Comparison of ENCODE assay signal across 1 cellular context in the genomic region with DNA sequence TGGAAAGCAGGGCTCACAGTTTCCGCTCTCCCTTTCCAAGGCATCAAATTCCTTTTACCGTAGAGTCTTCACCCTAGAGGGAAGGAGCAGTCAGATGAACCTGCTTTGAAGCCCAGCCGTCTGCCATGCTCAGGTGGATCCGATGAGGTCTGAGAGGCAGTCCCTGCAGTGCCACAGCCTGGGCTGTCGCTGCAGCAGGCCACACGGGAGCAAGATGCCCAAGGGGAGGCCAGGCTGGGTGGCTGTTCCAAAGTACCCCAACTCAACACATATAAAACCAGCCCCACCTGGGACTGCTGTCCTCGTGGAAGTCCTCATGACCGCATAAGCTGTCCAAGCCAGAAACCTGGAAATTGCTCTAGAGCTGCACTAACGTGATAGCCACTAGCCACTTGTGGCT.
TF ChIP-seq lines count a peak whose summit lies in the region.

No MANE protein-coding gene starts in this region.

TF ChIP-seq in SK-N-SH, 30 proteins besides CTCF, POLR2A, EP300 and RAD21 (continued from another document):
- TF ChIP-seq, protein P1, sequence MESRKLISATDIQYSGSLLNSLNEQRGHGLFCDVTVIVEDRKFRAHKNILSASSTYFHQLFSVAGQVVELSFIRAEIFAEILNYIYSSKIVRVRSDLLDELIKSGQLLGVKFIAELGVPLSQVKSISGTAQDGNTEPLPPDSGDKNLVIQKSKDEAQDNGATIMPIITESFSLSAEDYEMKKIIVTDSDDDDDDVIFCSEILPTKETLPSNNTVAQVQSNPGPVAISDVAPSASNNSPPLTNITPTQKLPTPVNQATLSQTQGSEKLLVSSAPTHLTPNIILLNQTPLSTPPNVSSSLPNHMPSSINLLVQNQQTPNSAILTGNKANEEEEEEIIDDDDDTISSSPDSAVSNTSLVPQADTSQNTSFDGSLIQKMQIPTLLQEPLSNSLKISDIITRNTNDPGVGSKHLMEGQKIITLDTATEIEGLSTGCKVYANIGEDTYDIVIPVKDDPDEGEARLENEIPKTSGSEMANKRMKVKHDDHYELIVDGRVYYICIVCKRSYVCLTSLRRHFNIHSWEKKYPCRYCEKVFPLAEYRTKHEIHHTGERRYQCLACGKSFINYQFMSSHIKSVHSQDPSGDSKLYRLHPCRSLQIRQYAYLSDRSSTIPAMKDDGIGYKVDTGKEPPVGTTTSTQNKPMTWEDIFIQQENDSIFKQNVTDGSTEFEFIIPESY (IDR thresholded peaks at IDR 0.05; ENCODE audit: borderline replicate concordance, low read depth), result no peak
- no peak for TF ChIP-seq ELF1 (IDR thresholded peaks at IDR 0.05)
- TF ChIP-seq NRF1 (IDR thresholded peaks at IDR 0.05; ENCODE audit: low read depth, low read length), result no peak
- no peak for TF ChIP-seq EZH2phosphoT487 (IDR thresholded peaks at IDR 0.05; ENCODE audit: borderline replicate concordance, low read depth)
- TF ChIP-seq, protein P2, sequence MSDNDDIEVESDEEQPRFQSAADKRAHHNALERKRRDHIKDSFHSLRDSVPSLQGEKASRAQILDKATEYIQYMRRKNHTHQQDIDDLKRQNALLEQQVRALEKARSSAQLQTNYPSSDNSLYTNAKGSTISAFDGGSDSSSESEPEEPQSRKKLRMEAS (IDR thresholded peaks at IDR 0.05; ENCODE audit: low read depth), result no peak
